32 cellular contexts compared by ENCODE assay signal in the genomic region with DNA sequence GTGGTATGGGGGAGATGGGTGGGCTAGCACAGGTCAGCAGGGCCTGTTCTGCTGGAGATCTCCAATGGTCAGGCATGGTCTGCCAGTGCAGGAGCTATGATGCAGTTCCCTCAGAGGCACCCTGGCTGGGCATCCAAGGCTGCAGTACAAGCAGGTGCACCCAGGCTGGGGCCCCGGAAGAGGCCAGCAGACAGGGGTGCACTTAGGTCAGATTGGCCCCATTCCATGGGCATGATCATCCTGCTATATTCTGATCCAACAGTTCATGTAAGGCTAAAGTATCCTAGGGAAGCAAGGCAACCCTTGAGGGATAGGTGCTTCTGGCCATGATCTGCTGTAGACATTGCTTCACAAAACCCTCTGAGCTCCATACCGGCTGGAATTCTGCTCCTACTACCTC. TPM values are rescaled to one million over a fixed set of nuclear protein-coding genes. Genes with fewer than 3 reads are reported as not detected.
A peak's percentile ranks its signal among the peaks of the same experiment; 100 is the strongest.
DNase-seq lines count a peak whose midpoint lies in the region; ATAC-seq, FAIRE-seq and TF ChIP-seq lines count a peak whose summit lies in the region.
"Had no signal": no experiment of that assay in that cellular context is flagged by ENCODE, and none has a peak within 500 bp of the region (broad histone marks: within the 10 kb centered on the region; RNA-seq: fewer than 3 reads in every experiment).

No MANE protein-coding gene starts in this region.

- WGBS in neuronal stem cell (ENCODE audit: extremely low coverage in 2 of 2, insufficient read length in 2 of 2, insufficient replicate concordance in 1 of 2), 2 donors, result no CpG with 5 or more reads among the region's 2 CpGs

- ATAC-seq in gastrocnemius medialis (peak; percentile 24 to 43), GM21447 (IDR thresholded peaks at IDR 0.05; ENCODE audit: unreplicated experiment) (no peak)
- ATAC-seq: GM12878 had no signal

- H3K4me2 ChIP-seq in neuronal stem cell (ENCODE audit: insufficient read depth, low read length, poor library complexity, severe bottlenecking), result no peak overlapping the region
- H3K4me2 ChIP-seq: BLaER1 had no signal

- H3K9me3 ChIP-seq in kidney (ENCODE audit: control insufficient read depth in 1 of 2, low read length in 2 of 2) (no peaks in the 10 kb centered on the region), neuronal stem cell (replicated peaks in 1 of 2; ENCODE audit: control insufficient read depth in 2 of 2, insufficient read depth in 1 of 2, low read depth in 1 of 2, low read length in 2 of 2) (peaks cover 0 to 6% of the 10 kb centered on the region in 2 donors), gastrocnemius medialis (no peaks in the 10 kb centered on the region)
- H3K9me3 ChIP-seq: BE2C had no signal

- H3K18ac ChIP-seq in neuronal stem cell (ENCODE audit: low read length), result peak overlapping the region; percentile 59

- H3K27me3 ChIP-seq in neuronal stem cell (ENCODE audit: control insufficient read depth in 3 of 3, insufficient read depth in 3 of 3, low read depth in 1 of 3, low read length in 3 of 3), result no peaks in the 10 kb centered on the region
- no peaks in the 10 kb centered on the region for H3K27me3 ChIP-seq in gastrocnemius medialis
- H3K27me3 ChIP-seq: BE2C, BLaER1 had no signal

- peak overlapping the region; percentile 60 for H2BK12ac ChIP-seq in neuronal stem cell (ENCODE audit: low read length)

- no peak overlapping the region for H3K4me3 ChIP-seq in kidney (ENCODE audit: low read length in 2 of 2)
- peak overlapping the region in 1 of 2 donors; percentile 0 for H3K4me3 ChIP-seq in neuronal stem cell (ENCODE audit: low read length in 2 of 2)
- no peak overlapping the region for H3K4me3 ChIP-seq in gastrocnemius medialis
- H3K4me3 ChIP-seq: BLaER1, GM12878 had no signal

- H2AK5ac ChIP-seq in neuronal stem cell (ENCODE audit: low read depth, low read length), result no peak overlapping the region

- H3K23ac ChIP-seq in neuronal stem cell (ENCODE audit: low read depth, low read length, poor library complexity), result peak overlapping the region; percentile 80

- DNase-seq in kidney, result peak; percentile 42
- DNase-seq in neuronal stem cell (ENCODE audit: low spot score), result no peak
- DNase-seq in gastrocnemius medialis, result peak in 1 of 2 donors; percentile 63
- no peak for DNase-seq in activated CD8-positive, alpha-beta memory T cell treated with anti-CD3 and anti-CD28 coated beads, Interleukin-2, amount 50 U/mL, for 4 hours
- no peak for DNase-seq in stimulated activated CD4-positive, alpha-beta T cell treated with anti-CD3 and anti-CD28 coated beads, Interleukin-15, amount 100 ng/mL, for 24 hours
- no peak for DNase-seq in chondrocyte (ENCODE audit: low spot score)
- DNase-seq: 8988T; ACHN; BE2C; C1 segment of cervical spinal cord; CD4-positive, alpha-beta memory T cell; CD4-positive, CD25-positive, alpha-beta regulatory T cell; CD8-positive, alpha-beta memory T cell; COR-L47; DMS 273 treated with DMSO at 0.1 percent for 48 hours; DMS153; DMS53; DMS79; DND-41; EL; GDM1 had no signal

- H3K4me1 ChIP-seq in kidney (ENCODE audit: control insufficient read depth in 1 of 2, insufficient read depth in 1 of 2, low read depth in 1 of 2, low read length in 2 of 2) (peaks cover 0 to 3% of the 10 kb centered on the region in 2 donors), neuronal stem cell (ENCODE audit: control insufficient read depth in 2 of 2, insufficient read depth in 1 of 2, low read depth in 1 of 2, low read length in 2 of 2) (peaks cover 3 to 6% of the 10 kb centered on the region in 2 donors), gastrocnemius medialis (peaks cover 19 to 45% of the 10 kb centered on the region in 2 donors)
- H3K4me1 ChIP-seq: BE2C had no signal

- no peak overlapping the region for H3K4ac ChIP-seq in neuronal stem cell (ENCODE audit: low read length)

- no peaks in the 10 kb centered on the region for H3K27me3 Mint-ChIP-seq in chondrocyte (ENCODE audit: low read depth)
- H3K27me3 Mint-ChIP-seq: CD4-positive, alpha-beta memory T cell; CD4-positive, CD25-positive, alpha-beta regulatory T cell had no signal

- peaks cover 11% of the 10 kb centered on the region for H3K4me1 Mint-ChIP-seq in chondrocyte (ENCODE audit: low read depth)
- H3K4me1 Mint-ChIP-seq: CD14-positive monocyte; CD4-positive, alpha-beta memory T cell; CD8-positive, alpha-beta memory T cell had no signal

- in situ Hi-C loops in gastrocnemius medialis (cut with MboI; ENCODE audit: low sequenced_read_pairs in 4 of 4), result no loop called here

- no peak for FAIRE-seq in kidney (lab: Jason Lieb, UNC)
- FAIRE-seq: A204.1, GM12878, GM12892, GM18507 had no signal

- no peaks in the 10 kb centered on the region for H3K79me1 ChIP-seq in neuronal stem cell (ENCODE audit: low read depth, low read length)

- H3K9ac ChIP-seq in kidney (ENCODE audit: low read length in 2 of 2), result no peak overlapping the region
- no peak overlapping the region for H3K9ac ChIP-seq in neuronal stem cell (ENCODE audit: low read depth, low read length, poor library complexity)
- H3K9ac ChIP-seq: BLaER1 had no signal

- peaks cover 5% of the 10 kb centered on the region for H3K36me3 Mint-ChIP-seq in chondrocyte (ENCODE audit: low read depth)
- H3K36me3 Mint-ChIP-seq: CD14-positive monocyte; CD4-positive, alpha-beta memory T cell; CD4-positive, CD25-positive, alpha-beta regulatory T cell; CD8-positive, alpha-beta memory T cell had no signal

- H2AFZ ChIP-seq in neuronal stem cell (ENCODE audit: low read length), result no peak overlapping the region

- no peak overlapping the region for H2BK120ac ChIP-seq in neuronal stem cell (ENCODE audit: low read depth, low read length)

- intact Hi-C loops in kidney (cut with DNase I), result no loop called here
- intact Hi-C loops in gastrocnemius medialis (cut with DNase I; ENCODE audit: low total_unique reads), result loop anchor here (10.0 kb wide), 2 partner anchors 465 to 915 kb away; partner anchors contain the start of gene DHX36

- no peak overlapping the region for H4K8ac ChIP-seq in neuronal stem cell (ENCODE audit: low read depth, low read length)

- peak overlapping the region; percentile 95 for H3K14ac ChIP-seq in neuronal stem cell (ENCODE audit: low read length)

- TF ChIP-seq POLR2A in gastrocnemius medialis (IDR thresholded peaks at IDR 0.05), result no peak

- no peak overlapping the region for H3K4me3 Mint-ChIP-seq in chondrocyte (ENCODE audit: unreplicated experiment)
- H3K4me3 Mint-ChIP-seq: CD14-positive monocyte; CD4-positive, alpha-beta memory T cell; CD4-positive, CD25-positive, alpha-beta regulatory T cell; CD8-positive, alpha-beta memory T cell had no signal

- no peak overlapping the region for H2BK15ac ChIP-seq in neuronal stem cell (ENCODE audit: low read length)

- H3K27ac ChIP-seq in kidney (ENCODE audit: low read depth in 2 of 2, low read length in 2 of 2), result no peak overlapping the region
- H3K27ac ChIP-seq in neuronal stem cell (replicated peaks; ENCODE audit: low read length), result no peak overlapping the region
- peak overlapping the region; percentile 17 to 95 (median 50) for H3K27ac ChIP-seq in gastrocnemius medialis
- H3K27ac ChIP-seq: BLaER1 had no signal

- peak overlapping the region; percentile 11 for H2BK5ac ChIP-seq in neuronal stem cell (ENCODE audit: low read length)

- peaks cover 10% of the 10 kb centered on the region for H3K9me3 Mint-ChIP-seq in chondrocyte (ENCODE audit: low read depth)

- TF ChIP-seq CTCF in kidney (IDR thresholded peaks at IDR 0.05; ENCODE audit: borderline replicate concordance, extremely low read depth, insufficient read depth), result no peak
- TF ChIP-seq CTCF in gastrocnemius medialis (IDR thresholded peaks at IDR 0.05 in 4 of 5, conservative IDR thresholded peaks at IDR 0.05 in 1 of 5), result no peak
- no peak for TF ChIP-seq CTCF in chondrocyte (IDR thresholded peaks at IDR 0.05)

- no peaks in the 10 kb centered on the region for H3K36me3 ChIP-seq in kidney (ENCODE audit: control insufficient read depth in 1 of 2, insufficient read depth in 2 of 2, low read length in 2 of 2)
- no peaks in the 10 kb centered on the region for H3K36me3 ChIP-seq in neuronal stem cell (replicated peaks in 1 of 2; ENCODE audit: control insufficient read depth in 2 of 2, insufficient read depth in 2 of 2, low read length in 2 of 2)
- no peaks in the 10 kb centered on the region for H3K36me3 ChIP-seq in gastrocnemius medialis
- H3K36me3 ChIP-seq: BE2C had no signal

- no peak overlapping the region for H4K91ac ChIP-seq in neuronal stem cell (ENCODE audit: low read depth, low read length, poor library complexity)

- H3K27ac Mint-ChIP-seq in chondrocyte (ENCODE audit: unreplicated experiment), result no peak overlapping the region
- H3K27ac Mint-ChIP-seq: CD4-positive, alpha-beta memory T cell; CD4-positive, CD25-positive, alpha-beta regulatory T cell; CD8-positive, alpha-beta memory T cell had no signal

RNA-seq across cellular contexts. Expression of gene STRIT1, which starts 53.5 kb away (rescaled TPM):
- total RNA-seq in kidney (not detected), gastrocnemius medialis (1,000 to 10,000 TPM in 3 of 4 donors, 100 to 1,000 TPM in 1; 507 to 2,272 (median 1,180) TPM), chondrocyte (not detected in 3 replicates)
- polyA plus RNA-seq in kidney (ENCODE audit: insufficient read depth, low read depth, low replicate concordance), result 1.8 TPM
- 0.10 TPM for polyA plus RNA-seq in neuronal stem cell (2013, experiment 1 of 2)
- polyA plus RNA-seq in neuronal stem cell (2013, experiment 2 of 2), result 0.06 TPM
- total RNA-seq: A673; CD4-positive, alpha-beta memory T cell; CD4-positive, CD25-positive, alpha-beta regulatory T cell; CD8-positive, alpha-beta memory T cell; Daoy; G401; GM12878 had no signal
- polyA plus RNA-seq: AG04450; CD14-positive monocyte; CD4-positive, alpha-beta memory T cell; CD4-positive, CD25-positive, alpha-beta regulatory T cell; CD8-positive, alpha-beta memory T cell; GM12878 had no signal

Comparison
In these comparisons a context has a peak if more than half of its experiments do, and no peak if none do; other contexts are left out.
1. H3K27ac ChIP-seq: peak in gastrocnemius medialis (4 of 4); none in kidney (0 of 2) and neuronal stem cell (single experiment).
2. RNA of gene STRIT1, which starts 53.5 kb away (total RNA-seq): 507 to 2,272 TPM in gastrocnemius medialis; not detected in kidney (single experiment) and not detected in chondrocyte; every median in the first group is over 100 times any median in the second.